ENCODE assay signal across 25 cellular contexts in the genomic region with DNA sequence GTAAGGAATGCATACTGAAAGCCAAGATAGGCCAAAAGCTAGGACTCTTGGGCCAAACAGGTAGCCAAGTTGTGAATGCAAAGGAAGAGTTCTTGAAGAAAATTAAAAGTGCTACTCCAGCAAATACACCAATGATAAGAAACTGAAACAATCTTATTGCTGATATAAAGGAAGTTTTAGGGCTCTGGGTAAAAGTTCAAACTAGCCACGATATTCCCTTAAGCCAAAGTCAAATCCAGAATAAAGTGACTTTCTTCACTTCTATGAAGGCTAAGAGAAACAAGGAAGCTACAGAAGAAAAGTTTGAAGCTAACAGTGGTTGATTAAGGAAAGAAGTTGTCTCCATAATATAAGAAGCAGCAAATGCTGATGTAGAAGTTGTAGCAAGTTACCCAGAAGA.
"Had no signal": no experiment of that assay in that cellular context is flagged by ENCODE, and none has a peak within 500 bp of the region (broad histone marks: within the 10 kb centered on the region; RNA-seq: fewer than 3 reads in every experiment).

No MANE protein-coding gene starts in this region.

- ATAC-seq: effector memory CD8-positive, alpha-beta T cell; esophagus mucosa; foreskin keratinocyte; gastrocnemius medialis; gastroesophageal sphincter; heart left ventricle; heart right ventricle had no signal

- H3K27ac ChIP-seq: colonic mucosa, coronary artery, dorsolateral prefrontal cortex, epithelial cell of prostate, esophagus muscularis mucosa, esophagus squamous epithelium, foreskin keratinocyte, gastrocnemius medialis, gastroesophageal sphincter, heart left ventricle, heart right ventricle had no signal

- H3K4me1 Mint-ChIP-seq: endodermal cell had no signal

- H3K9me3 Mint-ChIP-seq: dendritic cell treated with granulocyte-macrophage colony-stimulating factor and Interleukin-4, amounts not matched to agents 40 ng/mL and 50 ng/mL, for 4 days; endodermal cell had no signal

- H3K4me1 ChIP-seq: colonic mucosa, esophagus muscularis mucosa, esophagus squamous epithelium, foreskin keratinocyte, gastrocnemius medialis, gastroesophageal sphincter, heart left ventricle, heart right ventricle had no signal

- H3K9me3 ChIP-seq: colonic mucosa, esophagus muscularis mucosa, esophagus squamous epithelium, gastrocnemius medialis, gastroesophageal sphincter had no signal

- H3K27me3 ChIP-seq: colonic mucosa, dorsolateral prefrontal cortex, esophagus muscularis mucosa, esophagus squamous epithelium, foreskin keratinocyte, gastrocnemius medialis, gastroesophageal sphincter, heart left ventricle, heart right ventricle had no signal

- DNase-seq: colonic mucosa; cortex of kidney; dermis blood vessel endothelial cell; dorsolateral prefrontal cortex; effector CD4-positive, alpha-beta T cell; effector CD8-positive, alpha-beta T cell; effector memory CD4-positive, alpha-beta T cell; effector memory CD8-positive, alpha-beta T cell; endodermal cell; erythroblast; esophagus squamous epithelium; foreskin fibroblast; foreskin keratinocyte; foreskin melanocyte; gastrocnemius medialis; glutamatergic neuron; head of caudate nucleus; heart left ventricle; heart right ventricle had no signal

- H3K27ac Mint-ChIP-seq: dendritic cell treated with granulocyte-macrophage colony-stimulating factor and Interleukin-4, amounts not matched to agents 40 ng/mL and 50 ng/mL, for 4 days; effector memory CD8-positive, alpha-beta T cell; endodermal cell had no signal

- H3K36me3 ChIP-seq: colonic mucosa, esophagus muscularis mucosa, esophagus squamous epithelium, gastrocnemius medialis, gastroesophageal sphincter, heart left ventricle, heart right ventricle had no signal

- H3K27me3 Mint-ChIP-seq: dendritic cell treated with granulocyte-macrophage colony-stimulating factor and Interleukin-4, amounts not matched to agents 40 ng/mL and 50 ng/mL, for 4 days; effector memory CD8-positive, alpha-beta T cell had no signal

- H3K4me3 Mint-ChIP-seq: dendritic cell treated with granulocyte-macrophage colony-stimulating factor and Interleukin-4, amounts not matched to agents 40 ng/mL and 50 ng/mL, for 4 days; effector memory CD8-positive, alpha-beta T cell; endodermal cell had no signal

- H3K4me3 ChIP-seq: colonic mucosa, coronary artery, dorsolateral prefrontal cortex, esophagus muscularis mucosa, esophagus squamous epithelium, gastrocnemius medialis, gastroesophageal sphincter, heart left ventricle, heart right ventricle had no signal
